8 cellular contexts compared by ENCODE assay signal in genomic region chr11:117946842-117947526, GRCh38. TPM values are rescaled to one million over a fixed set of nuclear protein-coding genes. Genes with fewer than 3 reads are reported as not detected.
DNase-seq lines count a peak whose midpoint lies in the region; ATAC-seq, FAIRE-seq and TF ChIP-seq lines count a peak whose summit lies in the region.

No MANE protein-coding gene starts in this region.

- 30% methylated on average over 7 of the region's 7 CpGs for WGBS in A549 (ENCODE audit: missing lambda C conversion rate)
- WGBS in ovary, 3 donors: 38 to 44% (median 42%) methylated on average over 7 of the region's 7 CpGs
- 44 to 49% methylated on average over 7 of the region's 7 CpGs for WGBS in tibial nerve, 2 donors

- H3K4me1 ChIP-seq in A549 (peaks cover 3% of the 10 kb centered on the region; the same call in 1 of the 3 replicates), ovary (ENCODE audit: insufficient read depth) (peaks cover 2% of the 10 kb centered on the region), tibial nerve (peaks cover 0 to 4% (median 0%) of the 10 kb centered on the region in 4 donors)

- FAIRE-seq in A549 (lab: Jason Lieb, UNC): no peak

- peak; percentile 96 to 100 for ATAC-seq in A549
- ATAC-seq in GM18873 (IDR thresholded peaks at IDR 0.05; ENCODE audit: low FRiP score, unreplicated experiment): peak; percentile 55

- POLR2A ChIA-PET in A549 (lab: Yijun Ruan, JAX): interaction anchor here (0.7 kb wide), 1 partner anchor 103 kb away, joined by 5 read pairs; no protein-coding TSS in a partner anchor

- intact Hi-C loops in ovary (cut with DNase I): loop anchor here (2.0 to 10.0 kb wide), 5 partner anchors 104 to 522 kb away; no protein-coding TSS in a partner anchor

- no peaks in the 10 kb centered on the region for H3K9me3 ChIP-seq in A549
- no peaks in the 10 kb centered on the region for H3K9me3 ChIP-seq in ovary
- no peaks in the 10 kb centered on the region for H3K9me3 ChIP-seq in tibial nerve

- DNase-seq in A549 (ENCODE audit: low read depth in 1 of 2, low spot score in 1 of 2): peak; percentile 73 to 81
- peak; percentile 87 for DNase-seq in NB4 (ENCODE audit: low read depth)
- DNase-seq in SK-MEL-5 (ENCODE audit: low read depth, low spot score): peak; percentile 86
- DNase-seq in activated naive CD4-positive, alpha-beta T cell (lab: John Stamatoyannopoulos, UW): peak; percentile 47 to 76 (median 72)
- peak; percentile 79 for DNase-seq in germinal center (ENCODE audit: low spot score)
- peak; percentile 87 to 94 (median 93) for DNase-seq in ovary
- DNase-seq in tibial nerve (ENCODE audit: low spot score in 2 of 2): peak; percentile 70 to 88

- no peak overlapping the region for H3K4me2 ChIP-seq in A549

- no peaks in the 10 kb centered on the region for H3K27me3 ChIP-seq in ovary
- no peaks in the 10 kb centered on the region for H3K27me3 ChIP-seq in tibial nerve

- TF ChIP-seq RAD21 in A549 (conservative IDR thresholded peaks at IDR 0.05 in 1 of 2, IDR thresholded peaks at IDR 0.05 in 1 of 2): peak; percentile 89 to 90

- TF ChIP-seq EP300 in A549 (IDR thresholded peaks at IDR 0.05): no peak
- TF ChIP-seq EP300 in ovary (IDR thresholded peaks at IDR 0.05): no peak
- TF ChIP-seq EP300 in tibial nerve (IDR thresholded peaks at IDR 0.05): no peak

- TF ChIP-seq CTCF in A549 (IDR thresholded peaks at IDR 0.05) (peak; percentile 81), NB4 (IDR thresholded peaks at IDR 0.05; ENCODE audit: low read depth, low read length) (peak; percentile 98), ovary (IDR thresholded peaks at IDR 0.05) (peak; percentile 91 to 97 (median 94)), tibial nerve (IDR thresholded peaks at IDR 0.05) (peak; percentile 89 to 95 (median 94))

- H3K27ac ChIP-seq in A549 (peak overlapping the region in 1 of 2 experiments; percentile 63; a peak in 1 of 6 replicates), ovary (no peak overlapping the region), tibial nerve (no peak overlapping the region)

- CTCF ChIA-PET in A549 (lab: Yijun Ruan, JAX): interaction anchor here (0.6 to 13.9 kb wide), 77 partner anchors 8 to 708 kb away, joined by 3 to 192 read pairs (median 4); partner anchors contain the start of gene FXYD2

- no peak for TF ChIP-seq POLR2A in A549 (IDR thresholded peaks at IDR 0.05; ENCODE audit: low read length)
- no peak for TF ChIP-seq POLR2A in NB4 (IDR thresholded peaks at IDR 0.05; ENCODE audit: extremely low read depth, insufficient read length)
- TF ChIP-seq POLR2A in ovary (IDR thresholded peaks at IDR 0.05): no peak
- no peak for TF ChIP-seq POLR2A in tibial nerve (IDR thresholded peaks at IDR 0.05)

- H3K36me3 ChIP-seq in ovary (no peaks in the 10 kb centered on the region), tibial nerve (no peaks in the 10 kb centered on the region)

- no peak overlapping the region for H3K4me3 ChIP-seq in A549
- no peak overlapping the region for H3K4me3 ChIP-seq in NB4 (ENCODE audit: low read depth, low read length)
- no peak overlapping the region for H3K4me3 ChIP-seq in ovary
- no peak overlapping the region for H3K4me3 ChIP-seq in tibial nerve

- in situ Hi-C loops in SK-MEL-5 (cut with HindIII; ENCODE audit: low pct_unique_long_range_greater_than_20kb, low sequenced_read_pairs): loop anchor here (25.0 kb wide), 1 partner anchor 135 kb away; the partner anchor contains the start of gene FXYD2

TF ChIP-seq in A549, 52 proteins besides CTCF, POLR2A, EP300 and RAD21:
- TF ChIP-seq FOSL2 (IDR thresholded peaks at IDR 0.05) (0 out of 2 replicates have a peak, but pooled peaks have one; percentile 30), FOSL2 (CRISPR knock-in tag; IDR thresholded peaks at IDR 0.05) (peak; percentile 75), E2F6 (IDR thresholded peaks at IDR 0.05; ENCODE audit: borderline replicate concordance, low read depth) (no peak), SMC3 (IDR thresholded peaks at IDR 0.05) (peak; percentile 82)

RNA-seq across cellular contexts. Expression of gene TMPRSS13, which starts 17.8 kb away (rescaled TPM):
- not detected in 2 replicates for polyA plus RNA-seq in A549 (2011; rRNA removed)
- not detected in 2 replicates for polyA plus RNA-seq in A549 (2012; cell fraction: cytosol; rRNA removed)
- 0.07 TPM in 1 of 2 replicates, not detected in the other for polyA plus RNA-seq in A549 (2012; cell fraction: nucleus; rRNA removed)
- not detected in 3 replicates for polyA plus RNA-seq in A549 (2017; fragmentation: RNase III; extraction: RNeasy Plus Mini Kit Qiagen cat#74134 plus additional on column Dnase treatment)
- not detected in 2 replicates for polyA minus RNA-seq in A549 (2011; rRNA and poly(A)+ RNA removed)
- total RNA-seq in SK-MEL-5 (2014; rRNA removed; shearing (Covaris generic)): 1.1 and 1.4 TPM in 2 replicates
- polyA plus RNA-seq in SK-MEL-5 (2015; cell fraction: cytosol; rRNA removed): 0.56 and 0.87 TPM in 2 replicates
- polyA plus RNA-seq in SK-MEL-5 (2015; cell fraction: nucleus; rRNA removed): 2.1 and 4.3 TPM in 2 replicates
- 1 to 10 TPM in 1 of 7 donors, under 1 TPM in 4, not detected in 2; 0.12 to 2.0 (median 0.24) TPM for total RNA-seq in ovary
- under 1 TPM; 0.05 to 0.22 TPM for polyA plus RNA-seq in ovary
- total RNA-seq in tibial nerve: 1 to 10 TPM in 1 of 4 donors, under 1 TPM in 1, not detected in 2; 0.60 to 1.7 TPM

RNA-seq across cellular contexts. Expression of gene IL10RA, which starts 39.2 kb away (rescaled TPM):
- polyA plus RNA-seq in A549 (2011; rRNA removed) (0.16 and 0.17 TPM in 2 replicates), A549 (2017; fragmentation: RNase III; extraction: RNeasy Plus Mini Kit Qiagen cat#74134 plus additional on column Dnase treatment) (0.03 TPM in 1 of 3 replicates, not detected in the others), ovary (10 to 100 TPM in 1 of 2 donors, 1 to 10 TPM in 1; 2.6 to 14.1 TPM)
- 0.03 TPM in 2 replicates for polyA plus RNA-seq in A549 (2012; cell fraction: cytosol; rRNA removed)
- 0.01 TPM in 1 of 2 replicates, not detected in the other for polyA plus RNA-seq in A549 (2012; cell fraction: nucleus; rRNA removed)
- 0.21 TPM in 1 of 2 replicates, not detected in the other for polyA minus RNA-seq in A549 (2011; rRNA and poly(A)+ RNA removed)
- total RNA-seq in SK-MEL-5 (2014; rRNA removed; shearing (Covaris generic)): not detected in 2 replicates
- polyA plus RNA-seq in SK-MEL-5 (2015; cell fraction: cytosol; rRNA removed): 0.06 TPM in 1 of 2 replicates, not detected in the other
- polyA plus RNA-seq in SK-MEL-5 (2015; cell fraction: nucleus; rRNA removed): not detected in 2 replicates
- total RNA-seq in ovary (10 to 100 TPM in 1 of 7 donors, 1 to 10 TPM in 6; 2.0 to 13.7 (median 6.7) TPM), tibial nerve (10 to 100 TPM; 16.7 to 42.0 (median 25.9) TPM)
